Comparison of ENCODE assay signal across 1 cellular context in the genomic region with DNA sequence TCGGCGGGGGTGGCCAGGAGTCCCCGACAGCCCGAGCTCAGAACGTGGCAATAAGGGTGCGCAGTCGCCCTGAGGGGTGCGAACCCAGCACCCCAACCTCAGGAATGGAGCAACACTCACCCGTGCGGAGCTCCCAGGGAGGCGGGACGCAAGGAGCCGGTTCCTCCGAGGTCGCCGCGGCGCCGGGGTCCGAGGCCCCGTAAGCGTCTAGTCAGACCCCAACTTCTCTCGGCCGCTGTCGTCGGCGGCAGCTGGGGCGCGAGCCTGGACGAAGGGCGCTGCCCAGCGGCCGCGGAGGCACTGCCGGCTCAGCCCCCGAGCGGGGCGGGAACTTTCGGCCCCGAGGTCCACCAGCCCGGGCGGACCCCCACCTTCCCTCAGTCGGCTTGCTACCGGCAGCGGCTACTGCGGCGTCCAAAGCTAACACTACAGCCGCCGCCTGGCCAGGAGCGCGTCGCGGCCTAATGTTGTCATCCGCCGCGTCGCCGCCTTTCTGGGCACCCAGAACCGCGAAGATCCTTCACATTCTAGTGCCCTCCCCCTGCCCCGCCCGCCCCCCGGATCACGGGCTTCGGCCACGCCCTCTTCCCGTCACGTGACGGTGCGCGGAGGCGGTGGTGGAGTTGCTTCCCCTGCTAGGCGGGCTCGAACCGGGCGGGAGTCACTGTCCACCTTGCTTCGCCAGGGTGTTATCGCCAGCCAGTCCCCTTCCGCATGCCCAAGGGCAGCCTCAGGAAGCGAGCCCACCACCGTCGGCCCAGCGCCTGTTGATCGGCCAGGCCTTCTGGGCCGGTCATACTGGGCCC.
TF ChIP-seq lines count a peak whose summit lies in the region.

A gene with protein sequence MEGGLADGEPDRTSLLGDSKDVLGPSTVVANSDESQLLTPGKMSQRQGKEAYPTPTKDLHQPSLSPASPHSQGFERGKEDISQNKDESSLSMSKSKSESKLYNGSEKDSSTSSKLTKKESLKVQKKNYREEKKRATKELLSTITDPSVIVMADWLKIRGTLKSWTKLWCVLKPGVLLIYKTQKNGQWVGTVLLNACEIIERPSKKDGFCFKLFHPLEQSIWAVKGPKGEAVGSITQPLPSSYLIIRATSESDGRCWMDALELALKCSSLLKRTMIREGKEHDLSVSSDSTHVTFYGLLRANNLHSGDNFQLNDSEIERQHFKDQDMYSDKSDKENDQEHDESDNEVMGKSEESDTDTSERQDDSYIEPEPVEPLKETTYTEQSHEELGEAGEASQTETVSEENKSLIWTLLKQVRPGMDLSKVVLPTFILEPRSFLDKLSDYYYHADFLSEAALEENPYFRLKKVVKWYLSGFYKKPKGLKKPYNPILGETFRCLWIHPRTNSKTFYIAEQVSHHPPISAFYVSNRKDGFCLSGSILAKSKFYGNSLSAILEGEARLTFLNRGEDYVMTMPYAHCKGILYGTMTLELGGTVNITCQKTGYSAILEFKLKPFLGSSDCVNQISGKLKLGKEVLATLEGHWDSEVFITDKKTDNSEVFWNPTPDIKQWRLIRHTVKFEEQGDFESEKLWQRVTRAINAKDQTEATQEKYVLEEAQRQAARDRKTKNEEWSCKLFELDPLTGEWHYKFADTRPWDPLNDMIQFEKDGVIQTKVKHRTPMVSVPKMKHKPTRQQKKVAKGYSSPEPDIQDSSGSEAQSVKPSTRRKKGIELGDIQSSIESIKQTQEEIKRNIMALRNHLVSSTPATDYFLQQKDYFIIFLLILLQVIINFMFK (minus strand): TSS at position 495 of the 806 bp plus-strand sequence. CDS start 72,220 bp downstream, outside the sequence.

TF ChIP-seq in HEK293, 187 proteins besides CTCF, POLR2A, EP300 and RAD21 (continued from another document and continues in another):
- TF ChIP-seq, protein P1, sequence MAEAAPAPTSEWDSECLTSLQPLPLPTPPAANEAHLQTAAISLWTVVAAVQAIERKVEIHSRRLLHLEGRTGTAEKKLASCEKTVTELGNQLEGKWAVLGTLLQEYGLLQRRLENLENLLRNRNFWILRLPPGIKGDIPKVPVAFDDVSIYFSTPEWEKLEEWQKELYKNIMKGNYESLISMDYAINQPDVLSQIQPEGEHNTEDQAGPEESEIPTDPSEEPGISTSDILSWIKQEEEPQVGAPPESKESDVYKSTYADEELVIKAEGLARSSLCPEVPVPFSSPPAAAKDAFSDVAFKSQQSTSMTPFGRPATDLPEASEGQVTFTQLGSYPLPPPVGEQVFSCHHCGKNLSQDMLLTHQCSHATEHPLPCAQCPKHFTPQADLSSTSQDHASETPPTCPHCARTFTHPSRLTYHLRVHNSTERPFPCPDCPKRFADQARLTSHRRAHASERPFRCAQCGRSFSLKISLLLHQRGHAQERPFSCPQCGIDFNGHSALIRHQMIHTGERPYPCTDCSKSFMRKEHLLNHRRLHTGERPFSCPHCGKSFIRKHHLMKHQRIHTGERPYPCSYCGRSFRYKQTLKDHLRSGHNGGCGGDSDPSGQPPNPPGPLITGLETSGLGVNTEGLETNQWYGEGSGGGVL (tag by site-specific recombination; IDR thresholded peaks at IDR 0.05), result peak; percentile 67; the same call in 1 of the 2 replicates
- TF ChIP-seq SP3 (tag by site-specific recombination; IDR thresholded peaks at IDR 0.05) (peak; percentile 89), GLIS1 (tag by site-specific recombination; IDR thresholded peaks at IDR 0.05) (peak; percentile 55), GLIS2 (tag by site-specific recombination; IDR thresholded peaks at IDR 0.05) (peak; percentile 66; the same call in 1 of the 2 replicates), ZNF571 (tag by site-specific recombination; IDR thresholded peaks at IDR 0.05) (no peak), ZIC2 (tag by site-specific recombination; IDR thresholded peaks at IDR 0.05) (no peak), ZNF629 (tag by site-specific recombination; IDR thresholded peaks at IDR 0.05) (peak; percentile 49; the same call in 1 of the 2 replicates), EGR2 (tag by site-specific recombination; IDR thresholded peaks at IDR 0.05; ENCODE audit: low read depth) (peak; percentile 47; the same call in 1 of the 2 replicates), ZNF530 (tag by site-specific recombination; IDR thresholded peaks at IDR 0.05; ENCODE audit: low read depth) (no peak), ZNF184 (tag by site-specific recombination; IDR thresholded peaks at IDR 0.05) (no peak), ZNF701 (tag by site-specific recombination; IDR thresholded peaks at IDR 0.05) (no peak), ZSCAN30 (tag by site-specific recombination; IDR thresholded peaks at IDR 0.05) (peak; percentile 76), ZNF155 (tag by site-specific recombination; IDR thresholded peaks at IDR 0.05) (no peak), ZBTB17 (tag by site-specific recombination; IDR thresholded peaks at IDR 0.05) (peak; percentile 78), ZNF623 (tag by site-specific recombination; IDR thresholded peaks at IDR 0.05) (no peak), ZNF561 (tag by site-specific recombination; IDR thresholded peaks at IDR 0.05; ENCODE audit: borderline replicate concordance) (peak; percentile 80), ZNF830 (tag by site-specific recombination; IDR thresholded peaks at IDR 0.05; ENCODE audit: low read depth) (no peak), ZNF473 (tag by site-specific recombination; IDR thresholded peaks at IDR 0.05) (no peak), ZNF707 (tag by site-specific recombination; IDR thresholded peaks at IDR 0.05) (no peak), BCL11B (tag by site-specific recombination; IDR thresholded peaks at IDR 0.05; ENCODE audit: low read depth) (no peak), ZNF624 (tag by site-specific recombination; IDR thresholded peaks at IDR 0.05) (no peak), MYNN (tag by site-specific recombination; IDR thresholded peaks at IDR 0.05; ENCODE audit: borderline replicate concordance) (no peak), SCRT2 (tag by site-specific recombination; IDR thresholded peaks at IDR 0.05) (peak; percentile 92), ZNF785 (tag by site-specific recombination; IDR thresholded peaks at IDR 0.05) (no peak), ZFHX2 (tag by site-specific recombination; conservative IDR thresholded peaks at IDR 0.05) (peak; percentile 77), ZNF266 (tag by site-specific recombination; IDR thresholded peaks at IDR 0.05; ENCODE audit: low read depth) (no peak), ZNF174 (tag by site-specific recombination; IDR thresholded peaks at IDR 0.05) (no peak), ZFP37 (tag by site-specific recombination; IDR thresholded peaks at IDR 0.05) (peak; percentile 34), ZNF24 (tag by site-specific recombination; IDR thresholded peaks at IDR 0.05) (0 out of 2 replicates have a peak, but pooled peaks have one; percentile 55), ZNF549 (tag by site-specific recombination; IDR thresholded peaks at IDR 0.05) (no peak), ZNF76 (tag by site-specific recombination; IDR thresholded peaks at IDR 0.05; ENCODE audit: borderline replicate concordance, low read depth) (peak; percentile 61; the same call in 1 of the 2 replicates)
- TF ChIP-seq, protein P2, sequence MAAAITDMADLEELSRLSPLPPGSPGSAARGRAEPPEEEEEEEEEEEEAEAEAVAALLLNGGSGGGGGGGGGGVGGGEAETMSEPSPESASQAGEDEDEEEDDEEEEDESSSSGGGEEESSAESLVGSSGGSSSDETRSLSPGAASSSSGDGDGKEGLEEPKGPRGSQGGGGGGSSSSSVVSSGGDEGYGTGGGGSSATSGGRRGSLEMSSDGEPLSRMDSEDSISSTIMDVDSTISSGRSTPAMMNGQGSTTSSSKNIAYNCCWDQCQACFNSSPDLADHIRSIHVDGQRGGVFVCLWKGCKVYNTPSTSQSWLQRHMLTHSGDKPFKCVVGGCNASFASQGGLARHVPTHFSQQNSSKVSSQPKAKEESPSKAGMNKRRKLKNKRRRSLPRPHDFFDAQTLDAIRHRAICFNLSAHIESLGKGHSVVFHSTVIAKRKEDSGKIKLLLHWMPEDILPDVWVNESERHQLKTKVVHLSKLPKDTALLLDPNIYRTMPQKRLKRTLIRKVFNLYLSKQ (tag by site-specific recombination; IDR thresholded peaks at IDR 0.05; ENCODE audit: borderline replicate concordance), result no peak
- TF ChIP-seq, protein P3, sequence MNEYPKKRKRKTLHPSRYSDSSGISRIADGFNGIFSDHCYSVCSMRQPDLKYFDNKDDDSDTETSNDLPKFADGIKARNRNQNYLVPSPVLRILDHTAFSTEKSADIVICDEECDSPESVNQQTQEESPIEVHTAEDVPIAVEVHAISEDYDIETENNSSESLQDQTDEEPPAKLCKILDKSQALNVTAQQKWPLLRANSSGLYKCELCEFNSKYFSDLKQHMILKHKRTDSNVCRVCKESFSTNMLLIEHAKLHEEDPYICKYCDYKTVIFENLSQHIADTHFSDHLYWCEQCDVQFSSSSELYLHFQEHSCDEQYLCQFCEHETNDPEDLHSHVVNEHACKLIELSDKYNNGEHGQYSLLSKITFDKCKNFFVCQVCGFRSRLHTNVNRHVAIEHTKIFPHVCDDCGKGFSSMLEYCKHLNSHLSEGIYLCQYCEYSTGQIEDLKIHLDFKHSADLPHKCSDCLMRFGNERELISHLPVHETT (tag by site-specific recombination; IDR thresholded peaks at IDR 0.05), result no peak
- TF ChIP-seq, protein P4, sequence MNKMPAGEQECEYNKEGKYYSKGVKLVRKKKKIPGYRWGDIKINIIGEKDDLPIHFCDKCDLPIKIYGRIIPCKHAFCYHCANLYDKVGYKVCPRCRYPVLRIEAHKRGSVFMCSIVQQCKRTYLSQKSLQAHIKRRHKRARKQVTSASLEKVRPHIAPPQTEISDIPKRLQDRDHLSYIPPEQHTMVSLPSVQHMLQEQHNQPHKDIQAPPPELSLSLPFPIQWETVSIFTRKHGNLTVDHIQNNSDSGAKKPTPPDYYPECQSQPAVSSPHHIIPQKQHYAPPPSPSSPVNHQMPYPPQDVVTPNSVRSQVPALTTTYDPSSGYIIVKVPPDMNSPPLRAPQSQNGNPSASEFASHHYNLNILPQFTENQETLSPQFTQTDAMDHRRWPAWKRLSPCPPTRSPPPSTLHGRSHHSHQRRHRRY (tag by site-specific recombination; IDR thresholded peaks at IDR 0.05), result no peak
- TF ChIP-seq, protein P5, sequence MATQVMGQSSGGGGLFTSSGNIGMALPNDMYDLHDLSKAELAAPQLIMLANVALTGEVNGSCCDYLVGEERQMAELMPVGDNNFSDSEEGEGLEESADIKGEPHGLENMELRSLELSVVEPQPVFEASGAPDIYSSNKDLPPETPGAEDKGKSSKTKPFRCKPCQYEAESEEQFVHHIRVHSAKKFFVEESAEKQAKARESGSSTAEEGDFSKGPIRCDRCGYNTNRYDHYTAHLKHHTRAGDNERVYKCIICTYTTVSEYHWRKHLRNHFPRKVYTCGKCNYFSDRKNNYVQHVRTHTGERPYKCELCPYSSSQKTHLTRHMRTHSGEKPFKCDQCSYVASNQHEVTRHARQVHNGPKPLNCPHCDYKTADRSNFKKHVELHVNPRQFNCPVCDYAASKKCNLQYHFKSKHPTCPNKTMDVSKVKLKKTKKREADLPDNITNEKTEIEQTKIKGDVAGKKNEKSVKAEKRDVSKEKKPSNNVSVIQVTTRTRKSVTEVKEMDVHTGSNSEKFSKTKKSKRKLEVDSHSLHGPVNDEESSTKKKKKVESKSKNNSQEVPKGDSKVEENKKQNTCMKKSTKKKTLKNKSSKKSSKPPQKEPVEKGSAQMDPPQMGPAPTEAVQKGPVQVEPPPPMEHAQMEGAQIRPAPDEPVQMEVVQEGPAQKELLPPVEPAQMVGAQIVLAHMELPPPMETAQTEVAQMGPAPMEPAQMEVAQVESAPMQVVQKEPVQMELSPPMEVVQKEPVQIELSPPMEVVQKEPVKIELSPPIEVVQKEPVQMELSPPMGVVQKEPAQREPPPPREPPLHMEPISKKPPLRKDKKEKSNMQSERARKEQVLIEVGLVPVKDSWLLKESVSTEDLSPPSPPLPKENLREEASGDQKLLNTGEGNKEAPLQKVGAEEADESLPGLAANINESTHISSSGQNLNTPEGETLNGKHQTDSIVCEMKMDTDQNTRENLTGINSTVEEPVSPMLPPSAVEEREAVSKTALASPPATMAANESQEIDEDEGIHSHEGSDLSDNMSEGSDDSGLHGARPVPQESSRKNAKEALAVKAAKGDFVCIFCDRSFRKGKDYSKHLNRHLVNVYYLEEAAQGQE (tag by site-specific recombination; IDR thresholded peaks at IDR 0.05), result peak; percentile 35
- TF ChIP-seq, protein P6, sequence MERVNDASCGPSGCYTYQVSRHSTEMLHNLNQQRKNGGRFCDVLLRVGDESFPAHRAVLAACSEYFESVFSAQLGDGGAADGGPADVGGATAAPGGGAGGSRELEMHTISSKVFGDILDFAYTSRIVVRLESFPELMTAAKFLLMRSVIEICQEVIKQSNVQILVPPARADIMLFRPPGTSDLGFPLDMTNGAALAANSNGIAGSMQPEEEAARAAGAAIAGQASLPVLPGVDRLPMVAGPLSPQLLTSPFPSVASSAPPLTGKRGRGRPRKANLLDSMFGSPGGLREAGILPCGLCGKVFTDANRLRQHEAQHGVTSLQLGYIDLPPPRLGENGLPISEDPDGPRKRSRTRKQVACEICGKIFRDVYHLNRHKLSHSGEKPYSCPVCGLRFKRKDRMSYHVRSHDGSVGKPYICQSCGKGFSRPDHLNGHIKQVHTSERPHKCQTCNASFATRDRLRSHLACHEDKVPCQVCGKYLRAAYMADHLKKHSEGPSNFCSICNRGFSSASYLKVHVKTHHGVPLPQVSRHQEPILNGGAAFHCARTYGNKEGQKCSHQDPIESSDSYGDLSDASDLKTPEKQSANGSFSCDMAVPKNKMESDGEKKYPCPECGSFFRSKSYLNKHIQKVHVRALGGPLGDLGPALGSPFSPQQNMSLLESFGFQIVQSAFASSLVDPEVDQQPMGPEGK (tag by site-specific recombination; IDR thresholded peaks at IDR 0.05), result peak; percentile 95
- TF ChIP-seq, protein P7, sequence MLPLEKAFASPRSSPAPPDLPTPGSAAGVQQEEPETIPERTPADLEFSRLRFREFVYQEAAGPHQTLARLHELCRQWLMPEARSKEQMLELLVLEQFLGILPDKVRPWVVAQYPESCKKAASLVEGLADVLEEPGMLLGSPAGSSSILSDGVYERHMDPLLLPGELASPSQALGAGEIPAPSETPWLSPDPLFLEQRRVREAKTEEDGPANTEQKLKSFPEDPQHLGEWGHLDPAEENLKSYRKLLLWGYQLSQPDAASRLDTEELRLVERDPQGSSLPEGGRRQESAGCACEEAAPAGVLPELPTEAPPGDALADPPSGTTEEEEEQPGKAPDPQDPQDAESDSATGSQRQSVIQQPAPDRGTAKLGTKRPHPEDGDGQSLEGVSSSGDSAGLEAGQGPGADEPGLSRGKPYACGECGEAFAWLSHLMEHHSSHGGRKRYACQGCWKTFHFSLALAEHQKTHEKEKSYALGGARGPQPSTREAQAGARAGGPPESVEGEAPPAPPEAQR (tag by site-specific recombination; IDR thresholded peaks at IDR 0.05), result no peak
